In genomic region chr7:13990319-13990983, GRCh38 we compare ENCODE assay signal across 9 cellular contexts. TPM values are rescaled to one million over a fixed set of nuclear protein-coding genes. Genes with fewer than 3 reads are reported as not detected.
DNase-seq lines count a peak whose midpoint lies in the region; ATAC-seq, FAIRE-seq and TF ChIP-seq lines count a peak whose summit lies in the region.
"Had no signal": no experiment of that assay in that cellular context is flagged by ENCODE, and none has a peak within 500 bp of the region (broad histone marks: within the 10 kb centered on the region; RNA-seq: fewer than 3 reads in every experiment).

No MANE protein-coding gene starts in this region.

- dilution Hi-C loops in endothelial cell of umbilical vein (cut with MboI; ENCODE audit: extremely low pct_ligation_motif_present, low sequenced_read_pairs) = no loop called here

- H3K27me3 ChIP-seq in endothelial cell of umbilical vein (ENCODE audit: control insufficient read depth in 2 of 2, insufficient read depth in 2 of 2, low read length in 2 of 2) = no peaks in the 10 kb centered on the region
- H3K27me3 ChIP-seq in transverse colon = peaks cover 7% of the 10 kb centered on the region

- BruUV-seq in endothelial cell of umbilical vein (replicated peaks; lab: Mats Ljungman, UMichigan) = TSS peak; percentile 9

- H3K27ac ChIP-seq in endothelial cell of umbilical vein (ENCODE audit: insufficient read depth, low read depth, low read length) (peak overlapping the region; percentile 88), transverse colon (peak overlapping the region; percentile 80 to 85 (median 84))
- H3K27ac ChIP-seq: C4-2B had no signal

- peaks cover 0 to 3% of the 10 kb centered on the region in 2 experiments for H3K36me3 ChIP-seq in endothelial cell of umbilical vein (ENCODE audit: control insufficient read depth in 2 of 2, extremely low read depth in 1 of 2, insufficient read depth in 2 of 2, low read length in 2 of 2)
- no peaks in the 10 kb centered on the region for H3K36me3 ChIP-seq in transverse colon

- H3K9me1 ChIP-seq in endothelial cell of umbilical vein (replicated peaks; ENCODE audit: control insufficient read depth, extremely low read depth, insufficient read depth, low read length) = no peaks in the 10 kb centered on the region

- FAIRE-seq in endothelial cell of umbilical vein (lab: Jason Lieb, UNC) = peak; percentile 31

- H4K20me1 ChIP-seq in endothelial cell of umbilical vein (replicated peaks; ENCODE audit: control insufficient read depth, extremely low read depth, insufficient read depth, low read length) = no peaks in the 10 kb centered on the region

- no peak for TF ChIP-seq EP300 in transverse colon (IDR thresholded peaks at IDR 0.05; ENCODE audit: low read depth)

- no peaks in the 10 kb centered on the region for H3K36me3 Mint-ChIP-seq in memory B cell

- no peaks in the 10 kb centered on the region for H3K79me2 ChIP-seq in endothelial cell of umbilical vein (ENCODE audit: control insufficient read depth, insufficient read depth, low read length)

- H3K4me1 Mint-ChIP-seq in memory B cell = no peaks in the 10 kb centered on the region

- H3K4me3 ChIP-seq in endothelial cell of umbilical vein (replicated peaks in 1 of 3; ENCODE audit: insufficient read depth in 1 of 3, low read depth in 1 of 3, low read length in 3 of 3) = peak overlapping the region; percentile 79 to 98 (median 96)
- peak overlapping the region; percentile 51 to 77 (median 58) for H3K4me3 ChIP-seq in transverse colon

- H2AFZ ChIP-seq in endothelial cell of umbilical vein (ENCODE audit: low read depth, low read length) = peak overlapping the region; percentile 84

- TF ChIP-seq CTCF in endothelial cell of umbilical vein (IDR thresholded peaks at IDR 0.05; ENCODE audit: extremely low read depth in 1 of 2, insufficient read depth in 1 of 2, low read depth in 1 of 2, low read length in 2 of 2) (no peak), transverse colon (IDR thresholded peaks at IDR 0.05) (no peak)

- intact Hi-C loops in endothelial cell of umbilical vein (cut with micrococcal nuclease) = loop anchor here (2.0 kb wide), 1 partner anchor 758 kb away; no protein-coding TSS in a partner anchor
- intact Hi-C loops in transverse colon (cut with DNase I; ENCODE audit: low total_unique reads) = no loop called here

- CTCF ChIA-PET in endothelial cell of umbilical vein (lab: Charles Lee) = interaction anchor here (1.4 to 4.9 kb wide), 5 partner anchors 8 to 127 kb away, joined by 3 to 72 read pairs (median 7); no protein-coding TSS in a partner anchor

- in situ Hi-C loops in transverse colon (cut with MboI; ENCODE audit: low pct_ligation_motif_present in 1 of 4, low pct_unique_long_range_greater_than_20kb in 1 of 4, low sequenced_read_pairs in 3 of 4) = no loop called here

- peaks cover 1% of the 10 kb centered on the region for H3K27me3 Mint-ChIP-seq in memory B cell

- TF ChIP-seq POLR2A in endothelial cell of umbilical vein (IDR thresholded peaks at IDR 0.05; ENCODE audit: low read depth, low read length) (no peak), transverse colon (IDR thresholded peaks at IDR 0.05) (no peak)

- POLR2A ChIA-PET in endothelial cell of umbilical vein (lab: Charles Lee) = interaction anchor here (0.5 to 1.8 kb wide), 2 partner anchors 10 to 1141 kb away, joined by 3 to 7 read pairs; no protein-coding TSS in a partner anchor

- H3K9me3 ChIP-seq in endothelial cell of umbilical vein (replicated peaks; ENCODE audit: control insufficient read depth, insufficient read depth, low read length) = no peaks in the 10 kb centered on the region
- H3K9me3 ChIP-seq in transverse colon = no peaks in the 10 kb centered on the region

- peak overlapping the region; percentile 94 for H3K9ac ChIP-seq in endothelial cell of umbilical vein (replicated peaks; ENCODE audit: extremely low read depth, insufficient read depth, low read length)

- no peak overlapping the region for H3K4me3 Mint-ChIP-seq in memory B cell

- no peak overlapping the region for H3K27ac Mint-ChIP-seq in memory B cell

- DNase-seq in activated CD4-positive, CD25-positive, alpha-beta regulatory T cell treated with anti-CD3 and anti-CD28 coated beads, Interleukin-2, amount 50 U/mL, for 72 hours = no peak
- DNase-seq in NCI-H146 (lab: John Stamatoyannopoulos, UW) (peak; percentile 92), T1000 (lab: John Stamatoyannopoulos, UW) (peak; percentile 7), endothelial cell of umbilical vein (ENCODE audit: low read depth, low spot score) (peak; percentile 73), memory B cell (ENCODE audit: low spot score in 2 of 2) (peak in 1 of 2 donors; percentile 3), transverse colon (peak; percentile 34)

- H3K4me2 ChIP-seq in endothelial cell of umbilical vein (ENCODE audit: insufficient read depth, low read length) = peak overlapping the region; percentile 70

- ATAC-seq in activated CD4-positive, CD25-positive, alpha-beta regulatory T cell treated with anti-CD3 and anti-CD28 coated beads, Interleukin-2, amount 50 U/mL, for 24 hours = peak; percentile 19 to 23
- peak; percentile 50 for ATAC-seq in HG02852 (IDR thresholded peaks at IDR 0.05; ENCODE audit: unreplicated experiment)
- ATAC-seq in memory B cell (ENCODE audit: low read depth) = peak; percentile 78

- H3K4me1 ChIP-seq in endothelial cell of umbilical vein (ENCODE audit: control insufficient read depth, extremely low read depth, insufficient read depth, low read length) (peaks cover 16% of the 10 kb centered on the region), transverse colon (peaks cover 0 to 24% (median 11%) of the 10 kb centered on the region in 4 donors)

- H3K9me3 Mint-ChIP-seq in memory B cell = no peaks in the 10 kb centered on the region

- WGBS in transverse colon (ENCODE audit: low coverage in 1 of 2), 2 donors = 0 to 1% methylated on average over 9 to 24 of the region's 24 CpGs

TF ChIP-seq in endothelial cell of umbilical vein, 7 proteins besides CTCF, POLR2A, EP300 and RAD21:
- TF ChIP-seq POLR2AphosphoS5 (IDR thresholded peaks at IDR 0.05; ENCODE audit: insufficient read depth, low read depth, low read length) (no peak), MAX (IDR thresholded peaks at IDR 0.05; ENCODE audit: insufficient read depth, insufficient read length) (no peak), JUN (IDR thresholded peaks at IDR 0.05; ENCODE audit: borderline replicate concordance, insufficient read depth, insufficient read length, low read depth) (no peak), EZH2 (IDR thresholded peaks at IDR 0.05; ENCODE audit: borderline replicate concordance, low read depth, low read length, severe bottlenecking) (no peak), MYC (IDR thresholded peaks at IDR 0.05; ENCODE audit: low read depth, low read length) (no peak), FOS (IDR thresholded peaks at IDR 0.05; ENCODE audit: borderline replicate concordance, insufficient read depth, low read length) (no peak), GATA2 (IDR thresholded peaks at IDR 0.05; ENCODE audit: insufficient read depth, insufficient read length, low read depth, low read length) (no peak)

RNA-seq across cellular contexts. Expression of gene ETV1, which starts 1.0 kb away (rescaled TPM):
- total RNA-seq in endothelial cell of umbilical vein (16.6 and 18.7 TPM in 2 replicates), transverse colon (10 to 100 TPM in 1 of 4 donors, 1 to 10 TPM in 2, not detected in 1; 2.0 to 32.9 (median 3.0) TPM)
- 5.8 and 8.4 TPM in 2 replicates for polyA plus RNA-seq in endothelial cell of umbilical vein
- polyA plus RNA-seq in endothelial cell of umbilical vein (2011; cell fraction: cytosol; rRNA removed) = 6.5 and 8.7 TPM in 2 replicates
- polyA plus RNA-seq in endothelial cell of umbilical vein (2011; cell fraction: nucleus; rRNA removed) = 11.2 and 14.4 TPM in 2 replicates
- 5.6 and 9.2 TPM in 2 replicates for polyA plus RNA-seq in endothelial cell of umbilical vein (2012)
- polyA minus RNA-seq in endothelial cell of umbilical vein = 6.0 and 10.8 TPM in 2 replicates
- not detected for polyA minus RNA-seq in endothelial cell of umbilical vein (2011; cell fraction: cytosol; rRNA and poly(A)+ RNA removed)
- 15.7 and 18.5 TPM in 2 replicates for polyA minus RNA-seq in endothelial cell of umbilical vein (2011; cell fraction: nucleus; rRNA and poly(A)+ RNA removed)

Comparison
In these comparisons a context has a peak if more than half of its experiments do, and no peak if none do; other contexts are left out.
1. ATAC-seq: peak in every context shown above with its lines; median percentile 78 in memory B cell; 50 in HG02852; 21 in activated CD4-positive, CD25-positive, alpha-beta regulatory T cell treated with anti-CD3 and anti-CD28 coated beads, Interleukin-2, amount 50 U/mL, for 24 hours.